Comparison of ENCODE assay signal across 25 cellular contexts in the genomic region with DNA sequence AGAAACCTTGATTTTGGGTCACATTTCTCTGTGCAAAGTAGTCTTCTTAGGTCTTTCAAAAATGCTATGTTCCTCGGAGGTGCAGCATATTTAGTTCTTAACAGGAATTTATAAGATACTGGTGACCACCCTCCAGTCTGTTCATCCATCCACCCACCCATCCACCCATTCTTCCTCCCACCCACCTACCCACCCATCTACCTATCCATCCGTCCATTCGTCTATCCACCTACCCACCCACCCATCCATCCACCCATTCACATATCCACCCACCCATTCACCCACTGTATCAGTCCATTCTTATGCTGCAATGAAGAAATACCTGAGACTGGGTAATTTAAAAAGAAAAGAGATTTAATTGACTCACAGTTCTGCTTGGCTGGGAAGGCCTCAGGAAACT.
"Had no signal": no experiment of that assay in that cellular context is flagged by ENCODE, and none has a peak within 500 bp of the region (broad histone marks: within the 10 kb centered on the region; RNA-seq: fewer than 3 reads in every experiment).

No MANE protein-coding gene starts in this region.

- H3K4me3 ChIP-seq: neural progenitor cell, ovary, psoas muscle, right lobe of liver, sigmoid colon, stomach, thoracic aorta, thyroid gland, tibial nerve, upper lobe of left lung, uterus had no signal

- ATAC-seq: natural killer cell; psoas muscle; right cardiac atrium; right lobe of liver; stimulated activated effector memory CD8-positive, alpha-beta T cell treated with anti-CD3 and anti-CD28 coated beads, Interleukin-12 subunit alpha, Interleukin-12 subunit beta, amount 100 ng/mL, for 72 hours; stimulated activated naive B cell treated with anti-CD40 and anti-IgM and Interleukin-4, amounts not matched to agents 10 μg/mL and 1 μg/mL and 100 μg/mL, for 72 hours had no signal

- H3K79me2 ChIP-seq: parathyroid adenoma had no signal

- DNase-seq: natural killer cell; occipital lobe; ovary; posterior cingulate gyrus; psoas muscle; right cardiac atrium; right lobe of liver; sigmoid colon; small intestine; stimulated activated CD4-positive, alpha-beta T cell treated with anti-CD3 and anti-CD28 coated beads, Interleukin-15, amount 100 ng/mL, for 24 hours; stimulated activated CD4-positive, alpha-beta T cell treated with anti-CD3 and anti-CD28 coated beads, Interleukin-2, amount 100 ng/mL, for 24 hours; stimulated activated CD4-positive, alpha-beta T cell treated with anti-CD3 and anti-CD28 coated beads, Interleukin-2, amount 100 ng/mL, for 48 hours; stimulated activated CD4-positive, alpha-beta T cell treated with anti-CD3 and anti-CD28 coated beads, Interleukin-4, amount 100 ng/mL, for 24 hours; stimulated activated naive B cell treated with anti-CD40 and anti-IgM and Interleukin-4, amounts not matched to agents 10 μg/mL and 1 μg/mL and 100 μg/mL, for 72 hours; stimulated activated naive CD4-positive, alpha-beta T cell treated with Interleukin-2 at 50 U/mL for 16 hours; thyroid gland; trophoblast cell; upper lobe of left lung; uterus had no signal

- H2AFZ ChIP-seq: neural progenitor cell, parathyroid adenoma had no signal

- H3K4me1 ChIP-seq: parathyroid adenoma, psoas muscle, uterus had no signal

- H3K9ac ChIP-seq: neural progenitor cell, parathyroid adenoma had no signal

- H3K4me2 ChIP-seq: neural progenitor cell had no signal

- H3K36me3 ChIP-seq: neural progenitor cell, ovary, right lobe of liver, sigmoid colon, stomach, thoracic aorta, thyroid gland, tibial nerve, upper lobe of left lung, uterus had no signal

- H3K27me3 ChIP-seq: neural progenitor cell, ovary, right lobe of liver, sigmoid colon, thyroid gland, tibial nerve, upper lobe of left lung, uterus had no signal

- H3K27ac ChIP-seq: neural progenitor cell, ovary, parathyroid adenoma, psoas muscle, right lobe of liver, sigmoid colon, stomach, thoracic aorta, thyroid gland, tibial nerve, upper lobe of left lung, uterus had no signal

- H3K9me3 ChIP-seq: ovary, psoas muscle, right lobe of liver, sigmoid colon, stomach, thoracic aorta, thyroid gland, tibial nerve, upper lobe of left lung, uterus had no signal
